ENCODE assay signal across 8 cellular contexts in genomic region chrX:53685711-53686110, GRCh38. TPM values are rescaled to one million over a fixed set of nuclear protein-coding genes. Genes with fewer than 3 reads are reported as not detected.
A peak's percentile ranks its signal among the peaks of the same experiment; 100 is the strongest.
DNase-seq lines count a peak whose midpoint lies in the region; FAIRE-seq and TF ChIP-seq lines count a peak whose summit lies in the region.

No MANE protein-coding gene starts in this region.

- intact Hi-C loops in mammary epithelial cell (cut with micrococcal nuclease) = loop anchor here (2.0 kb wide), 1 partner anchor 29 kb away; no protein-coding TSS in a partner anchor

- CTCF ChIA-PET in mammary epithelial cell (lab: Charles Lee; ENCODE audit: low non-redundant PET) = no interaction called here

- DNase-seq in EH (ENCODE audit: low read depth) (peak; percentile 3), NB4 (ENCODE audit: low read depth) (peak; percentile 38), mammary epithelial cell (no peak), NCI-H446 (lab: John Stamatoyannopoulos, UW) (no peak), putamen (ENCODE audit: low spot score) (no peak), amniotic stem cell (lab: John Stamatoyannopoulos, UW) (no peak), urothelium cell line (ENCODE audit: low spot score) (no peak)

- WGBS in mammary epithelial cell (ENCODE audit: low coverage, missing lambda C conversion rate) = 48% methylated on average over 4 of the region's 4 CpGs

- H3K27ac ChIP-seq in mammary epithelial cell (ENCODE audit: insufficient read depth, low read depth, low read length) (peak overlapping the region; percentile 79), muscle layer of duodenum (ENCODE audit: low read length) (peak overlapping the region; percentile 72)

- H3K36me3 ChIP-seq in mammary epithelial cell (ENCODE audit: insufficient read depth, low read length) = no peaks in the 10 kb centered on the region
- H3K36me3 ChIP-seq in muscle layer of duodenum (ENCODE audit: control insufficient read depth in 1 of 2, insufficient read depth in 2 of 2, low read length in 2 of 2) = peaks cover 4 to 6% of the 10 kb centered on the region in 2 donors

- H3K9me3 ChIP-seq in mammary epithelial cell (replicated peaks; ENCODE audit: insufficient read depth, low read length) (peaks cover 4% of the 10 kb centered on the region), muscle layer of duodenum (ENCODE audit: control insufficient read depth in 1 of 2, low read length in 2 of 2) (no peaks in the 10 kb centered on the region)

- TF ChIP-seq POLR2A in NB4 (IDR thresholded peaks at IDR 0.05; ENCODE audit: extremely low read depth, insufficient read length) = no peak

- H3K4me3 ChIP-seq in NB4 (ENCODE audit: low read depth, low read length) = peak overlapping the region; percentile 84
- peak overlapping the region; percentile 18 to 67 (median 61) for H3K4me3 ChIP-seq in mammary epithelial cell (replicated peaks in 1 of 3; ENCODE audit: insufficient read depth in 1 of 3, low read depth in 2 of 3, low read length in 3 of 3)
- peak overlapping the region; percentile 63 to 68 for H3K4me3 ChIP-seq in muscle layer of duodenum (ENCODE audit: low read depth in 1 of 2, low read length in 2 of 2)

- H2AFZ ChIP-seq in mammary epithelial cell (ENCODE audit: low read depth, low read length) = peak overlapping the region; percentile 87

- in situ Hi-C loops in mammary epithelial cell (cut with MboI; ENCODE audit: low sequenced_read_pairs in 2 of 2) = loop anchor here (10.0 kb wide), 2 partner anchors 139 to 149 kb away; no protein-coding TSS in a partner anchor

- BruUV-seq in mammary epithelial cell (replicated peaks; lab: Mats Ljungman, UMichigan) = no TSS peak

- H3K4me2 ChIP-seq in mammary epithelial cell (ENCODE audit: insufficient read depth, low read depth, low read length) = peak overlapping the region; percentile 69

- peaks cover 39% of the 10 kb centered on the region for H3K79me2 ChIP-seq in mammary epithelial cell (ENCODE audit: insufficient read depth, low read length)

- peak overlapping the region; percentile 49 for H3K9ac ChIP-seq in mammary epithelial cell (ENCODE audit: insufficient read depth, low read length)

- H3K4me1 ChIP-seq in mammary epithelial cell (ENCODE audit: insufficient read depth, low read length) = no peaks in the 10 kb centered on the region
- H3K4me1 ChIP-seq in muscle layer of duodenum (ENCODE audit: control insufficient read depth in 1 of 2, insufficient read depth in 2 of 2, low read length in 2 of 2) = peaks cover 0 to 22% of the 10 kb centered on the region in 2 donors

- TF ChIP-seq CTCF in NB4 (IDR thresholded peaks at IDR 0.05; ENCODE audit: low read depth, low read length) (no peak), mammary epithelial cell (conservative IDR thresholded peaks at IDR 0.05 in 1 of 2, IDR thresholded peaks at IDR 0.05 in 1 of 2; ENCODE audit: extremely low read depth in 1 of 2, insufficient read depth in 1 of 2, low read depth in 1 of 2, low read length in 2 of 2) (no peak)

- FAIRE-seq in urothelium cell line (lab: Jason Lieb, UNC) = no peak

- H4K20me1 ChIP-seq in mammary epithelial cell (ENCODE audit: insufficient read depth, low read length) = no peaks in the 10 kb centered on the region

- H3K27me3 ChIP-seq in mammary epithelial cell (ENCODE audit: insufficient read depth, low read length) (no peaks in the 10 kb centered on the region), muscle layer of duodenum (ENCODE audit: low read depth, low read length) (no peaks in the 10 kb centered on the region)

- dilution Hi-C loops in mammary epithelial cell (cut with HindIII; ENCODE audit: low sequenced_read_pairs) = no loop called here

RNA-seq across cellular contexts. Expression of gene HUWE1, which starts 0.8 kb away (rescaled TPM):
- 100 to 1,000 TPM; 169 to 235 TPM for total RNA-seq in mammary epithelial cell
- 76.2 TPM for polyA plus RNA-seq in mammary epithelial cell
- polyA minus RNA-seq in mammary epithelial cell = 612 TPM

Comparison
In these comparisons a context has a peak if more than half of its experiments do, and no peak if none do; other contexts are left out.
1. DNase-seq: peak in EH (single experiment) and NB4 (single experiment); none in mammary epithelial cell (single experiment), NCI-H446 (0 of 2), putamen (single experiment), amniotic stem cell (single experiment) and urothelium cell line (single experiment).
2. Peak in every context shown above with its lines, with median percentiles within 50 percentile points of each other: H3K4me3 ChIP-seq.